ENCODE assay signal across 9 cellular contexts in genomic region chr10:14074062-14074884, GRCh38.
A peak's percentile ranks its signal among the peaks of the same experiment; 100 is the strongest.
DNase-seq lines count a peak whose midpoint lies in the region; ATAC-seq and TF ChIP-seq lines count a peak whose summit lies in the region.
"Had no signal": no experiment of that assay in that cellular context is flagged by ENCODE, and none has a peak within 500 bp of the region (broad histone marks: within the 10 kb centered on the region; RNA-seq: fewer than 3 reads in every experiment).

No MANE protein-coding gene starts in this region.

- H3K4me3 ChIP-seq in heart right ventricle: peak overlapping the region in 8 of 10 donors; percentile 5 to 37 (median 28)
- H3K4me3 ChIP-seq in subcutaneous abdominal adipose tissue (ENCODE audit: low read depth in 1 of 5, low read length in 5 of 5): peak overlapping the region; percentile 36 to 52 (median 40)
- no peak overlapping the region for H3K4me3 ChIP-seq in effector memory CD4-positive, alpha-beta T cell (ENCODE audit: insufficient read depth, low read depth, low read length, poor library complexity, severe bottlenecking)
- H3K4me3 ChIP-seq: K562 had no signal

- peaks cover 0 to 17% (median 13%) of the 10 kb centered on the region in 9 donors for H3K4me1 ChIP-seq in heart right ventricle
- H3K4me1 ChIP-seq in subcutaneous abdominal adipose tissue (ENCODE audit: control insufficient read depth in 5 of 5, insufficient read depth in 5 of 5, low read length in 5 of 5): peaks cover 4 to 13% (median 10%) of the 10 kb centered on the region in 5 donors
- no peaks in the 10 kb centered on the region for H3K4me1 ChIP-seq in effector memory CD4-positive, alpha-beta T cell (ENCODE audit: control insufficient read depth, insufficient read depth, low read length, poor library complexity, severe bottlenecking)

- intact Hi-C loops in heart right ventricle (cut with DNase I): loop anchor here in 1 of 10 donors (5.0 kb wide), 1 partner anchor 37 kb away; no protein-coding TSS in a partner anchor

- ATAC-seq in heart right ventricle (peak; percentile 88 to 97 (median 93)), GM21447 (IDR thresholded peaks at IDR 0.05; ENCODE audit: unreplicated experiment) (no peak), GM21723 (IDR thresholded peaks at IDR 0.05; ENCODE audit: unreplicated experiment) (no peak), HG03469 (IDR thresholded peaks at IDR 0.05; ENCODE audit: unreplicated experiment) (no peak)
- ATAC-seq: K562 had no signal

- DNase-seq in HT-29 (ENCODE audit: low spot score): peak; percentile 40
- peak; percentile 70 for DNase-seq in SK-N-DZ (ENCODE audit: low spot score)
- peak; percentile 80 to 85 for DNase-seq in heart right ventricle
- DNase-seq in effector memory CD4-positive, alpha-beta T cell: no peak

- WGBS in heart right ventricle, 2 donors: 24 to 27% methylated on average over 17 of the region's 17 CpGs

- no peak for TF ChIP-seq CTCF in heart right ventricle (IDR thresholded peaks at IDR 0.05)

- no peaks in the 10 kb centered on the region for H3K36me3 ChIP-seq in heart right ventricle
- no peaks in the 10 kb centered on the region for H3K36me3 ChIP-seq in subcutaneous abdominal adipose tissue (ENCODE audit: control insufficient read depth in 5 of 5, insufficient read depth in 5 of 5, low read length in 5 of 5)
- H3K36me3 ChIP-seq in effector memory CD4-positive, alpha-beta T cell (ENCODE audit: control insufficient read depth, insufficient read depth, low read length): no peaks in the 10 kb centered on the region

- H3K9me3 ChIP-seq in heart right ventricle (peaks cover 0 to 19% (median 0%) of the 10 kb centered on the region in 11 donors), subcutaneous abdominal adipose tissue (ENCODE audit: control insufficient read depth in 5 of 5, low read length in 5 of 5) (peaks cover 0 to 7% (median 5%) of the 10 kb centered on the region in 5 donors)
- H3K9me3 ChIP-seq in effector memory CD4-positive, alpha-beta T cell (ENCODE audit: control insufficient read depth, low read length): peaks cover 3% of the 10 kb centered on the region

- H3K27me3 ChIP-seq in heart right ventricle: no peaks in the 10 kb centered on the region
- H3K27me3 ChIP-seq in subcutaneous abdominal adipose tissue (ENCODE audit: control insufficient read depth in 5 of 5, insufficient read depth in 4 of 5, low read length in 5 of 5): no peaks in the 10 kb centered on the region
- no peaks in the 10 kb centered on the region for H3K27me3 ChIP-seq in effector memory CD4-positive, alpha-beta T cell (replicated peaks; ENCODE audit: control insufficient read depth, insufficient read depth, low read length, poor library complexity, severe bottlenecking)

- H3K27ac ChIP-seq in heart right ventricle (peak overlapping the region in 5 of 10 donors; percentile 1 to 35 (median 24)), subcutaneous abdominal adipose tissue (ENCODE audit: low read depth, low read length) (no peak overlapping the region)
- no peak overlapping the region for H3K27ac ChIP-seq in effector memory CD4-positive, alpha-beta T cell (ENCODE audit: insufficient read depth, low read length, poor library complexity, severe bottlenecking)

- no peak overlapping the region for H3K9ac ChIP-seq in subcutaneous abdominal adipose tissue (ENCODE audit: low read length in 5 of 5)

Comparison
In these comparisons a context has a peak if more than half of its experiments do, and no peak if none do; other contexts are left out.
1. DNase-seq: peak in HT-29 (single experiment), SK-N-DZ (single experiment) and heart right ventricle (2 of 2); none in effector memory CD4-positive, alpha-beta T cell (0 of 3).
2. ATAC-seq: peak in heart right ventricle (8 of 8); none in GM21447 (single experiment), GM21723 (single experiment) and HG03469 (single experiment).